Comparison of ENCODE assay signal across 24 cellular contexts in genomic region chr9:95176755-95177319, GRCh38.
"Had no signal": no experiment of that assay in that cellular context is flagged by ENCODE, and none has a peak within 500 bp of the region (broad histone marks: within the 10 kb centered on the region; RNA-seq: fewer than 3 reads in every experiment).

No MANE protein-coding gene starts in this region.

- FAIRE-seq: endometrium, kidney, pancreas, urothelium cell line had no signal

- H3K9me3 ChIP-seq: esophagus squamous epithelium, left ventricle myocardium inferior, lower lobe of right lung, pancreas, prostate gland, thoracic aorta had no signal

- ATAC-seq: left cardiac atrium; lower lobe of right lung; natural killer cell treated with Interleukin-12 subunit alpha and Interleukin-12 subunit beta and Interleukin-15 and Interleukin-18, amount 100 ng/mL, for 72 hours; stimulated activated naive B cell treated with anti-CD40 and anti-IgM and Interleukin-4, amounts not matched to agents 10 μg/mL and 1 μg/mL and 100 μg/mL, for 72 hours; stimulated activated naive CD8-positive, alpha-beta T cell treated with anti-CD3 and anti-CD28 coated beads, Interleukin-15, amount 100 ng/mL, for 72 hours had no signal

- H3K36me3 Mint-ChIP-seq: immature natural killer cell; memory B cell; mesothelial cell of epicardium; natural killer cell treated with Interleukin-12 subunit alpha and Interleukin-12 subunit beta and Interleukin-15 and Interleukin-18, amount 100 ng/mL, for 72 hours had no signal

- H3K36me3 ChIP-seq: esophagus squamous epithelium, left ventricle myocardium inferior, lower lobe of right lung, pancreas, prostate gland, thoracic aorta had no signal

- H3K27ac ChIP-seq: epithelial cell of prostate, esophagus squamous epithelium, left ventricle myocardium inferior, lower lobe of right lung, pancreas, prostate gland, skin epidermis, thoracic aorta had no signal

- H3K27ac Mint-ChIP-seq: immature natural killer cell; memory B cell; mesothelial cell of epicardium; stimulated activated naive B cell treated with anti-CD40 and anti-IgM and Interleukin-4, amounts not matched to agents 10 μg/mL and 1 μg/mL and 100 μg/mL, for 72 hours; stimulated activated naive CD8-positive, alpha-beta T cell treated with anti-CD3 and anti-CD28 coated beads, Interleukin-15, amount 100 ng/mL, for 72 hours had no signal

- H3K27me3 Mint-ChIP-seq: memory B cell; natural killer cell treated with Interleukin-12 subunit alpha and Interleukin-12 subunit beta and Interleukin-15 and Interleukin-18, amount 100 ng/mL, for 72 hours; stimulated activated naive B cell treated with anti-CD40 and anti-IgM and Interleukin-4, amounts not matched to agents 10 μg/mL and 1 μg/mL and 100 μg/mL, for 72 hours; stimulated activated naive CD8-positive, alpha-beta T cell treated with anti-CD3 and anti-CD28 coated beads, Interleukin-15, amount 100 ng/mL, for 72 hours had no signal

- DNase-seq: effector memory CD4-positive, alpha-beta T cell; esophagus squamous epithelium; foreskin fibroblast; immature natural killer cell; kidney; left cardiac atrium; left ventricle myocardium inferior; lower lobe of right lung; occipital lobe; pancreas; stimulated activated CD4-positive, alpha-beta T cell treated with anti-CD3 and anti-CD28 coated beads, Interleukin-2, amount 100 ng/mL, for 24 hours; stimulated activated CD4-positive, alpha-beta T cell treated with anti-CD3 and anti-CD28 coated beads, Interleukin-4, amount 100 ng/mL, for 4 hours; stimulated activated naive B cell treated with anti-CD40 and anti-IgM and Interleukin-4, amounts not matched to agents 10 μg/mL and 1 μg/mL and 100 μg/mL, for 72 hours; stimulated activated naive CD8-positive, alpha-beta T cell treated with anti-CD3 and anti-CD28 coated beads, Interleukin-15, amount 100 ng/mL, for 72 hours; trophoblast cell had no signal

- H3K4me1 ChIP-seq: esophagus squamous epithelium, left ventricle myocardium inferior, lower lobe of right lung, pancreas, prostate gland had no signal

- H3K4me1 Mint-ChIP-seq: immature natural killer cell; memory B cell; stimulated activated naive B cell treated with anti-CD40 and anti-IgM and Interleukin-4, amounts not matched to agents 10 μg/mL and 1 μg/mL and 100 μg/mL, for 72 hours; stimulated activated naive CD8-positive, alpha-beta T cell treated with anti-CD3 and anti-CD28 coated beads, Interleukin-15, amount 100 ng/mL, for 72 hours had no signal

- H3K27me3 ChIP-seq: esophagus squamous epithelium, pancreas had no signal

- H3K4me3 ChIP-seq: esophagus squamous epithelium, left ventricle myocardium inferior, lower lobe of right lung, pancreas, prostate gland, skin epidermis, thoracic aorta had no signal

- H3K4me3 Mint-ChIP-seq: immature natural killer cell; memory B cell; mesothelial cell of epicardium; natural killer cell treated with Interleukin-12 subunit alpha and Interleukin-12 subunit beta and Interleukin-15 and Interleukin-18, amount 100 ng/mL, for 72 hours; stimulated activated naive B cell treated with anti-CD40 and anti-IgM and Interleukin-4, amounts not matched to agents 10 μg/mL and 1 μg/mL and 100 μg/mL, for 72 hours; stimulated activated naive CD8-positive, alpha-beta T cell treated with anti-CD3 and anti-CD28 coated beads, Interleukin-15, amount 100 ng/mL, for 72 hours had no signal

- H3K9me3 Mint-ChIP-seq: immature natural killer cell; memory B cell; mesothelial cell of epicardium; natural killer cell treated with Interleukin-12 subunit alpha and Interleukin-12 subunit beta and Interleukin-15 and Interleukin-18, amount 100 ng/mL, for 72 hours; stimulated activated naive B cell treated with anti-CD40 and anti-IgM and Interleukin-4, amounts not matched to agents 10 μg/mL and 1 μg/mL and 100 μg/mL, for 72 hours; stimulated activated naive CD8-positive, alpha-beta T cell treated with anti-CD3 and anti-CD28 coated beads, Interleukin-15, amount 100 ng/mL, for 72 hours had no signal
